Comparison of ENCODE assay signal across 1 cellular context in the genomic region with DNA sequence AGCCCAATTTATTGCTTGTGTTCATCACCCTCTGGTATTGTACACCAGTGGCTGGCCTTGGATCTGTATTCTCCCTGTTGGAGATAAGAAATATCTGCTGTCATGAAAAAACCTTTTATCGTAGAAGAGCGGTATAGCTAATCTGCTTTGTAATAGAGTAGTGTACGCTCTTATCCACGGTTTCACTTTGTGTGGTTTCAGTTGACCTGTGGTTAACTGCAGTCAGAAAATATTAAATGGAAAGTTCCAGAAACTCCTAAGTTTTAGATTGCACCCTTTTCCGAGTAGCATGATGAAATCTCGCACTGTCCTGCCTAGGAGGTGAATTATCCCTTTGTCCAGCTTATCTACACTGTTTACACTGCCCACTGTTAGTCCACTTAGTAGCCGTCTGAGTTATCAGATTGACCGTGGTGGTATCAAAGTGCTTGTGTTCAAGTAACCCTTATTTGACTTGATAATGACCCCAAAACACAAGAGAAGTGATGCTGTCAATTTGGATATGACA.
TF ChIP-seq lines count a peak whose summit lies in the region.

No MANE protein-coding gene starts in this region.

TF ChIP-seq in HepG2, 621 proteins besides CTCF, POLR2A, EP300 and RAD21 (continued from another document and continues in another):
- TF ChIP-seq, protein P1, sequence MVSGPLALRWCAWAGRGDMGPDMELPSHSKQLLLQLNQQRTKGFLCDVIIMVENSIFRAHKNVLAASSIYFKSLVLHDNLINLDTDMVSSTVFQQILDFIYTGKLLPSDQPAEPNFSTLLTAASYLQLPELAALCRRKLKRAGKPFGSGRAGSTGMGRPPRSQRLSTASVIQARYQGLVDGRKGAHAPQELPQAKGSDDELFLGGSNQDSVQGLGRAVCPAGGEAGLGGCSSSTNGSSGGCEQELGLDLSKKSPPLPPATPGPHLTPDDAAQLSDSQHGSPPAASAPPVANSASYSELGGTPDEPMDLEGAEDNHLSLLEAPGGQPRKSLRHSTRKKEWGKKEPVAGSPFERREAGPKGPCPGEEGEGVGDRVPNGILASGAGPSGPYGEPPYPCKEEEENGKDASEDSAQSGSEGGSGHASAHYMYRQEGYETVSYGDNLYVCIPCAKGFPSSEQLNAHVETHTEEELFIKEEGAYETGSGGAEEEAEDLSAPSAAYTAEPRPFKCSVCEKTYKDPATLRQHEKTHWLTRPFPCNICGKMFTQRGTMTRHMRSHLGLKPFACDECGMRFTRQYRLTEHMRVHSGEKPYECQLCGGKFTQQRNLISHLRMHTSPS (CRISPR knock-in tag; IDR thresholded peaks at IDR 0.05; ENCODE audit: low read depth), result no peak
- no peak for TF ChIP-seq ZMAT3 (CRISPR knock-in tag; conservative IDR thresholded peaks at IDR 0.05)
- TF ChIP-seq, protein P2, sequence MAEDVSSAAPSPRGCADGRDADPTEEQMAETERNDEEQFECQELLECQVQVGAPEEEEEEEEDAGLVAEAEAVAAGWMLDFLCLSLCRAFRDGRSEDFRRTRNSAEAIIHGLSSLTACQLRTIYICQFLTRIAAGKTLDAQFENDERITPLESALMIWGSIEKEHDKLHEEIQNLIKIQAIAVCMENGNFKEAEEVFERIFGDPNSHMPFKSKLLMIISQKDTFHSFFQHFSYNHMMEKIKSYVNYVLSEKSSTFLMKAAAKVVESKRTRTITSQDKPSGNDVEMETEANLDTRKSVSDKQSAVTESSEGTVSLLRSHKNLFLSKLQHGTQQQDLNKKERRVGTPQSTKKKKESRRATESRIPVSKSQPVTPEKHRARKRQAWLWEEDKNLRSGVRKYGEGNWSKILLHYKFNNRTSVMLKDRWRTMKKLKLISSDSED (CRISPR knock-in tag; IDR thresholded peaks at IDR 0.05), result no peak
- TF ChIP-seq TCF7L2 (IDR thresholded peaks at IDR 0.05; ENCODE audit: low read depth, low read length), result no peak; the same call in 1 of the 2 replicates
- no peak for TF ChIP-seq TBP (CRISPR knock-in tag; IDR thresholded peaks at IDR 0.05)
- TF ChIP-seq KDM4B (CRISPR knock-in tag; IDR thresholded peaks at IDR 0.05), result no peak
- peak; percentile 81 for TF ChIP-seq RXRB (CRISPR knock-in tag; IDR thresholded peaks at IDR 0.05; ENCODE audit: borderline replicate concordance)
- TF ChIP-seq NR2C2 (CRISPR knock-in tag; IDR thresholded peaks at IDR 0.05; ENCODE audit: borderline replicate concordance), result peak; percentile 53; the same call in 1 of the 2 replicates
- no peak for TF ChIP-seq ZNF782 (CRISPR knock-in tag; IDR thresholded peaks at IDR 0.05; ENCODE audit: borderline replicate concordance)
- TF ChIP-seq, protein P3, sequence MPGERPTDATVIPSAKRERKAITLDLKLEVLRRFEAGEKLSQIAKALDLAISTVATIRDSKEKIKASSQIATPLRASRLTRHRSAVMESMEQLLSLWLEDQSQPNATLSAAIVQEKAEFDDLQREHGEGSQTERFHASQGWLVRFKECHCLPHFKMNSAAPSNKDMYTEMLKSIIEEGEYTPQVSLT (CRISPR knock-in tag; IDR thresholded peaks at IDR 0.05; ENCODE audit: borderline replicate concordance, low read depth), result no peak
- TF ChIP-seq, protein P4, sequence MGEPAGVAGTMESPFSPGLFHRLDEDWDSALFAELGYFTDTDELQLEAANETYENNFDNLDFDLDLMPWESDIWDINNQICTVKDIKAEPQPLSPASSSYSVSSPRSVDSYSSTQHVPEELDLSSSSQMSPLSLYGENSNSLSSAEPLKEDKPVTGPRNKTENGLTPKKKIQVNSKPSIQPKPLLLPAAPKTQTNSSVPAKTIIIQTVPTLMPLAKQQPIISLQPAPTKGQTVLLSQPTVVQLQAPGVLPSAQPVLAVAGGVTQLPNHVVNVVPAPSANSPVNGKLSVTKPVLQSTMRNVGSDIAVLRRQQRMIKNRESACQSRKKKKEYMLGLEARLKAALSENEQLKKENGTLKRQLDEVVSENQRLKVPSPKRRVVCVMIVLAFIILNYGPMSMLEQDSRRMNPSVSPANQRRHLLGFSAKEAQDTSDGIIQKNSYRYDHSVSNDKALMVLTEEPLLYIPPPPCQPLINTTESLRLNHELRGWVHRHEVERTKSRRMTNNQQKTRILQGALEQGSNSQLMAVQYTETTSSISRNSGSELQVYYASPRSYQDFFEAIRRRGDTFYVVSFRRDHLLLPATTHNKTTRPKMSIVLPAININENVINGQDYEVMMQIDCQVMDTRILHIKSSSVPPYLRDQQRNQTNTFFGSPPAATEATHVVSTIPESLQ (CRISPR knock-in tag; conservative IDR thresholded peaks at IDR 0.05), result no peak
- TF ChIP-seq, protein P5, sequence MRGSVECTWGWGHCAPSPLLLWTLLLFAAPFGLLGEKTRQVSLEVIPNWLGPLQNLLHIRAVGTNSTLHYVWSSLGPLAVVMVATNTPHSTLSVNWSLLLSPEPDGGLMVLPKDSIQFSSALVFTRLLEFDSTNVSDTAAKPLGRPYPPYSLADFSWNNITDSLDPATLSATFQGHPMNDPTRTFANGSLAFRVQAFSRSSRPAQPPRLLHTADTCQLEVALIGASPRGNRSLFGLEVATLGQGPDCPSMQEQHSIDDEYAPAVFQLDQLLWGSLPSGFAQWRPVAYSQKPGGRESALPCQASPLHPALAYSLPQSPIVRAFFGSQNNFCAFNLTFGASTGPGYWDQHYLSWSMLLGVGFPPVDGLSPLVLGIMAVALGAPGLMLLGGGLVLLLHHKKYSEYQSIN (CRISPR knock-in tag; IDR thresholded peaks at IDR 0.05; ENCODE audit: borderline replicate concordance), result no peak
- TF ChIP-seq, protein P6, sequence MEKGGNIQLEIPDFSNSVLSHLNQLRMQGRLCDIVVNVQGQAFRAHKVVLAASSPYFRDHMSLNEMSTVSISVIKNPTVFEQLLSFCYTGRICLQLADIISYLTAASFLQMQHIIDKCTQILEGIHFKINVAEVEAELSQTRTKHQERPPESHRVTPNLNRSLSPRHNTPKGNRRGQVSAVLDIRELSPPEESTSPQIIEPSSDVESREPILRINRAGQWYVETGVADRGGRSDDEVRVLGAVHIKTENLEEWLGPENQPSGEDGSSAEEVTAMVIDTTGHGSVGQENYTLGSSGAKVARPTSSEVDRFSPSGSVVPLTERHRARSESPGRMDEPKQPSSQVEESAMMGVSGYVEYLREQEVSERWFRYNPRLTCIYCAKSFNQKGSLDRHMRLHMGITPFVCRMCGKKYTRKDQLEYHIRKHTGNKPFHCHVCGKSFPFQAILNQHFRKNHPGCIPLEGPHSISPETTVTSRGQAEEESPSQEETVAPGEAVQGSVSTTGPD (CRISPR knock-in tag; IDR thresholded peaks at IDR 0.05), result no peak
- TF ChIP-seq ZNF720 (CRISPR knock-in tag; IDR thresholded peaks at IDR 0.05), result no peak
- TF ChIP-seq, protein P7, sequence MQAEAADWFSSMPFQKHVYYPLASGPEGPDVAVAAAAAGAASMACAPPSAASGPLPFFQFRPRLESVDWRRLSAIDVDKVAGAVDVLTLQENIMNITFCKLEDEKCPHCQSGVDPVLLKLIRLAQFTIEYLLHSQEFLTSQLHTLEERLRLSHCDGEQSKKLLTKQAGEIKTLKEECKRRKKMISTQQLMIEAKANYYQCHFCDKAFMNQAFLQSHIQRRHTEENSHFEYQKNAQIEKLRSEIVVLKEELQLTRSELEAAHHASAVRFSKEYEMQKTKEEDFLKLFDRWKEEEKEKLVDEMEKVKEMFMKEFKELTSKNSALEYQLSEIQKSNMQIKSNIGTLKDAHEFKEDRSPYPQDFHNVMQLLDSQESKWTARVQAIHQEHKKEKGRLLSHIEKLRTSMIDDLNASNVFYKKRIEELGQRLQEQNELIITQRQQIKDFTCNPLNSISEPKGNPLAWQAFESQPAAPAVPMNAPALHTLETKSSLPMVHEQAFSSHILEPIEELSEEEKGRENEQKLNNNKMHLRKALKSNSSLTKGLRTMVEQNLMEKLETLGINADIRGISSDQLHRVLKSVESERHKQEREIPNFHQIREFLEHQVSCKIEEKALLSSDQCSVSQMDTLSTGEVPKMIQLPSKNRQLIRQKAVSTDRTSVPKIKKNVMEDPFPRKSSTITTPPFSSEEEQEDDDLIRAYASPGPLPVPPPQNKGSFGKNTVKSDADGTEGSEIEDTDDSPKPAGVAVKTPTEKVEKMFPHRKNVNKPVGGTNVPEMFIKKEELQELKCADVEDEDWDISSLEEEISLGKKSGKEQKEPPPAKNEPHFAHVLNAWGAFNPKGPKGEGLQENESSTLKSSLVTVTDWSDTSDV (CRISPR knock-in tag; IDR thresholded peaks at IDR 0.05), result no peak
- TF ChIP-seq ZNF33A (CRISPR knock-in tag; IDR thresholded peaks at IDR 0.05; ENCODE audit: borderline replicate concordance), result no peak
- peak; percentile 86; the same call in 1 of the 2 replicates for TF ChIP-seq DPF2 (CRISPR knock-in tag; IDR thresholded peaks at IDR 0.05; ENCODE audit: borderline replicate concordance, low read depth)
- TF ChIP-seq PHB2 (IDR thresholded peaks at IDR 0.05; ENCODE audit: partially characterized antibody), result no peak
- TF ChIP-seq ZNF232 (CRISPR knock-in tag; IDR thresholded peaks at IDR 0.05; ENCODE audit: borderline replicate concordance), result no peak
- peak; percentile 58; the same call in 1 of the 2 replicates for TF ChIP-seq FOXK1 (CRISPR knock-in tag; IDR thresholded peaks at IDR 0.05; ENCODE audit: borderline replicate concordance, low read depth)
- TF ChIP-seq, protein P8, sequence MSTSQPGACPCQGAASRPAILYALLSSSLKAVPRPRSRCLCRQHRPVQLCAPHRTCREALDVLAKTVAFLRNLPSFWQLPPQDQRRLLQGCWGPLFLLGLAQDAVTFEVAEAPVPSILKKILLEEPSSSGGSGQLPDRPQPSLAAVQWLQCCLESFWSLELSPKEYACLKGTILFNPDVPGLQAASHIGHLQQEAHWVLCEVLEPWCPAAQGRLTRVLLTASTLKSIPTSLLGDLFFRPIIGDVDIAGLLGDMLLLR (CRISPR knock-in tag; IDR thresholded peaks at IDR 0.05), result no peak
- TF ChIP-seq, protein P9, sequence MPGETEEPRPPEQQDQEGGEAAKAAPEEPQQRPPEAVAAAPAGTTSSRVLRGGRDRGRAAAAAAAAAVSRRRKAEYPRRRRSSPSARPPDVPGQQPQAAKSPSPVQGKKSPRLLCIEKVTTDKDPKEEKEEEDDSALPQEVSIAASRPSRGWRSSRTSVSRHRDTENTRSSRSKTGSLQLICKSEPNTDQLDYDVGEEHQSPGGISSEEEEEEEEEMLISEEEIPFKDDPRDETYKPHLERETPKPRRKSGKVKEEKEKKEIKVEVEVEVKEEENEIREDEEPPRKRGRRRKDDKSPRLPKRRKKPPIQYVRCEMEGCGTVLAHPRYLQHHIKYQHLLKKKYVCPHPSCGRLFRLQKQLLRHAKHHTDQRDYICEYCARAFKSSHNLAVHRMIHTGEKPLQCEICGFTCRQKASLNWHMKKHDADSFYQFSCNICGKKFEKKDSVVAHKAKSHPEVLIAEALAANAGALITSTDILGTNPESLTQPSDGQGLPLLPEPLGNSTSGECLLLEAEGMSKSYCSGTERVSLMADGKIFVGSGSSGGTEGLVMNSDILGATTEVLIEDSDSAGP (CRISPR knock-in tag; IDR thresholded peaks at IDR 0.05; ENCODE audit: borderline replicate concordance), result no peak
- peak; percentile 91 for TF ChIP-seq CEBPG (CRISPR knock-in tag; IDR thresholded peaks at IDR 0.05)
- peak; percentile 95 for TF ChIP-seq TBX2 (CRISPR knock-in tag; IDR thresholded peaks at IDR 0.05; ENCODE audit: borderline replicate concordance)
- TF ChIP-seq ERF (CRISPR knock-in tag; IDR thresholded peaks at IDR 0.05), result peak; percentile 60; the same call in 1 of the 2 replicates
- TF ChIP-seq CEBPB (IDR thresholded peaks at IDR 0.05; ENCODE audit: borderline replicate concordance, low read depth, low read length), result peak; percentile 64; the same call in 1 of the 2 replicates
- no peak for TF ChIP-seq KLF13 (CRISPR knock-in tag; IDR thresholded peaks at IDR 0.05)
- TF ChIP-seq RXRA (CRISPR knock-in tag; IDR thresholded peaks at IDR 0.05), result peak; percentile 68; the same call in 1 of the 2 replicates
- no peak for TF ChIP-seq RFX5 (IDR thresholded peaks at IDR 0.05; ENCODE audit: low read depth, low read length)
- TF ChIP-seq, protein P10, sequence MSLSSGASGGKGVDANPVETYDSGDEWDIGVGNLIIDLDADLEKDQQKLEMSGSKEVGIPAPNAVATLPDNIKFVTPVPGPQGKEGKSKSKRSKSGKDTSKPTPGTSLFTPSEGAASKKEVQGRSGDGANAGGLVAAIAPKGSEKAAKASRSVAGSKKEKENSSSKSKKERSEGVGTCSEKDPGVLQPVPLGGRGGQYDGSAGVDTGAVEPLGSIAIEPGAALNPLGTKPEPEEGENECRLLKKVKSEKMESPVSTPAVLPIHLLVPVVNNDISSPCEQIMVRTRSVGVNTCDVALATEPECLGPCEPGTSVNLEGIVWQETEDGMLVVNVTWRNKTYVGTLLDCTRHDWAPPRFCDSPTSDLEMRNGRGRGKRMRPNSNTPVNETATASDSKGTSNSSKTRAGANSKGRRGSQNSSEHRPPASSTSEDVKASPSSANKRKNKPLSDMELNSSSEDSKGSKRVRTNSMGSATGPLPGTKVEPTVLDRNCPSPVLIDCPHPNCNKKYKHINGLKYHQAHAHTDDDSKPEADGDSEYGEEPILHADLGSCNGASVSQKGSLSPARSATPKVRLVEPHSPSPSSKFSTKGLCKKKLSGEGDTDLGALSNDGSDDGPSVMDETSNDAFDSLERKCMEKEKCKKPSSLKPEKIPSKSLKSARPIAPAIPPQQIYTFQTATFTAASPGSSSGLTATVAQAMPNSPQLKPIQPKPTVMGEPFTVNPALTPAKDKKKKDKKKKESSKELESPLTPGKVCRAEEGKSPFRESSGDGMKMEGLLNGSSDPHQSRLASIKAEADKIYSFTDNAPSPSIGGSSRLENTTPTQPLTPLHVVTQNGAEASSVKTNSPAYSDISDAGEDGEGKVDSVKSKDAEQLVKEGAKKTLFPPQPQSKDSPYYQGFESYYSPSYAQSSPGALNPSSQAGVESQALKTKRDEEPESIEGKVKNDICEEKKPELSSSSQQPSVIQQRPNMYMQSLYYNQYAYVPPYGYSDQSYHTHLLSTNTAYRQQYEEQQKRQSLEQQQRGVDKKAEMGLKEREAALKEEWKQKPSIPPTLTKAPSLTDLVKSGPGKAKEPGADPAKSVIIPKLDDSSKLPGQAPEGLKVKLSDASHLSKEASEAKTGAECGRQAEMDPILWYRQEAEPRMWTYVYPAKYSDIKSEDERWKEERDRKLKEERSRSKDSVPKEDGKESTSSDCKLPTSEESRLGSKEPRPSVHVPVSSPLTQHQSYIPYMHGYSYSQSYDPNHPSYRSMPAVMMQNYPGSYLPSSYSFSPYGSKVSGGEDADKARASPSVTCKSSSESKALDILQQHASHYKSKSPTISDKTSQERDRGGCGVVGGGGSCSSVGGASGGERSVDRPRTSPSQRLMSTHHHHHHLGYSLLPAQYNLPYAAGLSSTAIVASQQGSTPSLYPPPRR (CRISPR knock-in tag; IDR thresholded peaks at IDR 0.05; ENCODE audit: borderline replicate concordance), result peak; percentile 78; the same call in 1 of the 2 replicates
- TF ChIP-seq, protein P11, sequence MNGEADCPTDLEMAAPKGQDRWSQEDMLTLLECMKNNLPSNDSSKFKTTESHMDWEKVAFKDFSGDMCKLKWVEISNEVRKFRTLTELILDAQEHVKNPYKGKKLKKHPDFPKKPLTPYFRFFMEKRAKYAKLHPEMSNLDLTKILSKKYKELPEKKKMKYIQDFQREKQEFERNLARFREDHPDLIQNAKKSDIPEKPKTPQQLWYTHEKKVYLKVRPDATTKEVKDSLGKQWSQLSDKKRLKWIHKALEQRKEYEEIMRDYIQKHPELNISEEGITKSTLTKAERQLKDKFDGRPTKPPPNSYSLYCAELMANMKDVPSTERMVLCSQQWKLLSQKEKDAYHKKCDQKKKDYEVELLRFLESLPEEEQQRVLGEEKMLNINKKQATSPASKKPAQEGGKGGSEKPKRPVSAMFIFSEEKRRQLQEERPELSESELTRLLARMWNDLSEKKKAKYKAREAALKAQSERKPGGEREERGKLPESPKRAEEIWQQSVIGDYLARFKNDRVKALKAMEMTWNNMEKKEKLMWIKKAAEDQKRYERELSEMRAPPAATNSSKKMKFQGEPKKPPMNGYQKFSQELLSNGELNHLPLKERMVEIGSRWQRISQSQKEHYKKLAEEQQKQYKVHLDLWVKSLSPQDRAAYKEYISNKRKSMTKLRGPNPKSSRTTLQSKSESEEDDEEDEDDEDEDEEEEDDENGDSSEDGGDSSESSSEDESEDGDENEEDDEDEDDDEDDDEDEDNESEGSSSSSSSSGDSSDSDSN (CRISPR knock-in tag; IDR thresholded peaks at IDR 0.05), result no peak
- TF ChIP-seq HDAC6 (IDR thresholded peaks at IDR 0.05; ENCODE audit: low read depth, low read length), result no peak
- peak; percentile 74 for TF ChIP-seq FOXO1 (CRISPR knock-in tag; IDR thresholded peaks at IDR 0.05)
